ENCODE assay signal across 10 cellular contexts in genomic region chr1:39080884-39081265, GRCh38. TPM values are rescaled to one million over a fixed set of nuclear protein-coding genes. Genes with fewer than 3 reads are reported as not detected.
A peak's percentile ranks its signal among the peaks of the same experiment; 100 is the strongest.
DNase-seq lines count a peak whose midpoint lies in the region; ATAC-seq, FAIRE-seq and TF ChIP-seq lines count a peak whose summit lies in the region.
"Had no signal": no experiment of that assay in that cellular context is flagged by ENCODE, and none has a peak within 500 bp of the region (broad histone marks: within the 10 kb centered on the region; RNA-seq: fewer than 3 reads in every experiment).

No MANE protein-coding gene starts in this region.

- H3K9me3 ChIP-seq in ascending aorta (no peaks in the 10 kb centered on the region), iPS-18a (ENCODE audit: control insufficient read depth, low read depth, low read length) (no peaks in the 10 kb centered on the region), smooth muscle cell (replicated peaks; ENCODE audit: low read depth) (no peaks in the 10 kb centered on the region), BE2C (no peaks in the 10 kb centered on the region)
- H3K9me3 ChIP-seq: pancreas had no signal

- H3K4me3 ChIP-seq in ascending aorta: peak overlapping the region; percentile 86 to 89
- peak overlapping the region; percentile 45 for H3K4me3 ChIP-seq in iPS-18a (ENCODE audit: low read length)
- H3K4me3 ChIP-seq in smooth muscle cell: peak overlapping the region; percentile 61
- H3K4me3 ChIP-seq in BE2C (ENCODE audit: low read depth, low read length): no peak overlapping the region

- H2AFZ ChIP-seq in smooth muscle cell (ENCODE audit: low read depth): peak overlapping the region; percentile 50

- H3K27ac ChIP-seq in ascending aorta (no peak overlapping the region), iPS-18a (ENCODE audit: low read length) (no peak overlapping the region), smooth muscle cell (ENCODE audit: low read depth) (no peak overlapping the region)
- H3K27ac ChIP-seq: pancreas had no signal

- H3K36me3 ChIP-seq in ascending aorta (no peaks in the 10 kb centered on the region), iPS-18a (ENCODE audit: control insufficient read depth, low read depth, low read length) (no peaks in the 10 kb centered on the region), smooth muscle cell (ENCODE audit: low read depth) (no peaks in the 10 kb centered on the region), BE2C (no peaks in the 10 kb centered on the region)
- H3K36me3 ChIP-seq: pancreas had no signal

- no peaks in the 10 kb centered on the region for H3K79me2 ChIP-seq in smooth muscle cell (ENCODE audit: low read depth)

- FAIRE-seq in H54 (lab: Jason Lieb, UNC): no peak
- FAIRE-seq: pancreas had no signal

- H4K20me1 ChIP-seq in smooth muscle cell (ENCODE audit: low read depth): no peaks in the 10 kb centered on the region

- DNase-seq in H54 (ENCODE audit: insufficient read length, low spot score): peak; percentile 66
- DNase-seq in ascending aorta (ENCODE audit: low spot score in 2 of 2): no peak
- DNase-seq in smooth muscle cell (lab: John Stamatoyannopoulos, UW; ENCODE audit: unreplicated experiment): no peak
- no peak for DNase-seq in BE2C
- no peak for DNase-seq in AML-193 (lab: John Stamatoyannopoulos, UW)
- DNase-seq: NCI-H446 treated with DMSO at 0.1 percent for 48 hours had no signal

- no peak for TF ChIP-seq POLR2A in H54 (IDR thresholded peaks at IDR 0.05; ENCODE audit: low read depth, low read length)

- TF ChIP-seq CTCF in ascending aorta (IDR thresholded peaks at IDR 0.05) (no peak), smooth muscle cell (IDR thresholded peaks at IDR 0.05; ENCODE audit: borderline replicate concordance, insufficient read depth, poor library complexity, severe bottlenecking) (no peak), BE2C (IDR thresholded peaks at IDR 0.05; ENCODE audit: low read depth, low read length) (no peak)

- H3K27me3 ChIP-seq in ascending aorta (peaks cover 8% of the 10 kb centered on the region), iPS-18a (ENCODE audit: control insufficient read depth, insufficient read depth, low read length) (peaks cover 26% of the 10 kb centered on the region), smooth muscle cell (ENCODE audit: low read depth) (peaks cover 51% of the 10 kb centered on the region), BE2C (peaks cover 11% of the 10 kb centered on the region)

- intact Hi-C loops in ascending aorta (cut with DNase I): no loop called here

- no peak for ATAC-seq in GM19328 (IDR thresholded peaks at IDR 0.05; ENCODE audit: unreplicated experiment)
- no peak for ATAC-seq in HG03439 (IDR thresholded peaks at IDR 0.05; ENCODE audit: unreplicated experiment)

- H3K4me1 ChIP-seq in ascending aorta: peaks cover 7 to 13% of the 10 kb centered on the region in 2 donors
- peaks cover 7% of the 10 kb centered on the region for H3K4me1 ChIP-seq in iPS-18a (ENCODE audit: control insufficient read depth, low read depth, low read length)
- H3K4me1 ChIP-seq in smooth muscle cell (ENCODE audit: low read depth): peaks cover 5% of the 10 kb centered on the region
- no peaks in the 10 kb centered on the region for H3K4me1 ChIP-seq in BE2C

- no peak overlapping the region for H3K9ac ChIP-seq in iPS-18a (ENCODE audit: low read length)
- H3K9ac ChIP-seq in smooth muscle cell (ENCODE audit: low read depth): no peak overlapping the region

- 12% methylated on average over 8 of the region's 30 CpGs for WGBS in smooth muscle cell (ENCODE audit: low lambda C conversion rate)

- H3F3A ChIP-seq in smooth muscle cell (ENCODE audit: low read depth): no peaks in the 10 kb centered on the region

- peak overlapping the region; percentile 97 for H3K4me2 ChIP-seq in smooth muscle cell

RNA-seq across cellular contexts. Expression of gene NDUFS5, which starts 54.7 kb away (rescaled TPM):
- 194 TPM for total RNA-seq in ascending aorta
- 708 and 831 TPM in 2 replicates for total RNA-seq in smooth muscle cell
- 879 and 884 TPM in 2 replicates for polyA plus RNA-seq in smooth muscle cell
- polyA plus RNA-seq in BE2C (2012; ENCODE audit: insufficient read depth, insufficient read length, low read depth): 347 TPM
